Comparison of ENCODE assay signal across 26 cellular contexts in genomic region chr12:102052192-102053061, GRCh38. TPM values are rescaled to one million over a fixed set of nuclear protein-coding genes. Genes with fewer than 3 reads are reported as not detected.
DNase-seq lines count a peak whose midpoint lies in the region; ATAC-seq, FAIRE-seq and TF ChIP-seq lines count a peak whose summit lies in the region.
"Had no signal": no experiment of that assay in that cellular context is flagged by ENCODE, and none has a peak within 500 bp of the region (broad histone marks: within the 10 kb centered on the region; RNA-seq: fewer than 3 reads in every experiment).

No MANE protein-coding gene starts in this region.

- TF ChIP-seq POLR2A in K562 (conservative IDR thresholded peaks at IDR 0.05), result no peak

- H3K9me3 Mint-ChIP-seq in naive thymus-derived CD4-positive, alpha-beta T cell, result no peaks in the 10 kb centered on the region
- H3K9me3 Mint-ChIP-seq: dendritic cell treated with granulocyte-macrophage colony-stimulating factor and Interleukin-4, amounts not matched to agents 40 ng/mL and 50 ng/mL, for 4 days had no signal

- no peak overlapping the region for H2AFZ ChIP-seq in K562 (ENCODE audit: low read depth, low read length)
- H2AFZ ChIP-seq in PC-3 (ENCODE audit: low read length), result no peak overlapping the region

- H3K9ac ChIP-seq in K562 (ENCODE audit: insufficient read depth in 1 of 2, low read depth in 2 of 2, low read length in 2 of 2), result peak overlapping the region in 1 of 2 experiments; percentile 65; a peak in 2 of 4 replicates
- no peak overlapping the region for H3K9ac ChIP-seq in PC-3 (ENCODE audit: low read length)

- in situ Hi-C loops in K562 (cut with MboI), result no loop called here

- H3K4me2 ChIP-seq in K562 (ENCODE audit: insufficient read depth, low read length), result no peak overlapping the region
- H3K4me2 ChIP-seq in PC-3 (ENCODE audit: low read length), result no peak overlapping the region
- H3K4me2 ChIP-seq: A549 had no signal

- peak in 1 of 3 donors; percentile 29 for DNase-seq in right cardiac atrium
- no peak for DNase-seq in left ventricle myocardium inferior
- DNase-seq in K562 (ENCODE audit: extremely low read depth in 1 of 4, low spot score in 3 of 4), result no peak
- DNase-seq in naive thymus-derived CD4-positive, alpha-beta T cell, result no peak
- peak in 1 of 2 donors; percentile 51 for DNase-seq in aorta
- DNase-seq in activated T-cell treated with anti-CD3 and anti-CD28 coated beads, Interleukin-2, amount 50 U/mL, for 1 hour, result no peak
- DNase-seq in activated naive CD4-positive, alpha-beta T cell treated with anti-CD3 and anti-CD28 coated beads, Interleukin-2, amount 50 U/mL, for 16 hours, result no peak
- no peak for DNase-seq in PC-3
- DNase-seq: activated CD4-positive, alpha-beta T cell treated with anti-CD3 and anti-CD28 coated beads, Interleukin-2, amount 50 U/mL, for 48 hours; activated CD4-positive, CD25-positive, alpha-beta regulatory T cell; activated naive CD4-positive, alpha-beta T cell; anterior cingulate cortex; EL; KG1; MV-4-11; NCI-H1694; NCI-H2171 treated with DMSO at 0.1 percent for 48 hours; NCI-H69; small intestine; stimulated activated naive CD4-positive, alpha-beta T cell had no signal

- H3K36me3 ChIP-seq in left ventricle myocardium inferior (peaks cover 80% of the 10 kb centered on the region), K562 (ENCODE audit: control insufficient read depth, insufficient read depth, low read length) (0 out of 3 replicates have a peak, but pooled peaks cover 3% of the 10 kb centered on the region), aorta (ENCODE audit: control insufficient read depth in 1 of 2, insufficient read depth in 2 of 2, low read length in 1 of 2) (peaks cover 2 to 3% of the 10 kb centered on the region in 2 donors), PC-3 (ENCODE audit: low read depth, low read length) (no peaks in the 10 kb centered on the region)
- H3K36me3 ChIP-seq in naive thymus-derived CD4-positive, alpha-beta T cell (ENCODE audit: control insufficient read depth in 2 of 3, insufficient read depth in 3 of 3, low read length in 3 of 3), result peaks cover 4 to 51% (median 20%) of the 10 kb centered on the region in 3 experiments

- H3K4me1 Mint-ChIP-seq in naive thymus-derived CD4-positive, alpha-beta T cell, result peaks cover 21 to 49% (median 38%) of the 10 kb centered on the region in 7 donors

- peak; percentile 46 to 55 for ATAC-seq in right cardiac atrium
- ATAC-seq in K562, result peak; percentile 61
- peak; percentile 31 for ATAC-seq in naive thymus-derived CD4-positive, alpha-beta T cell
- ATAC-seq in aorta (ENCODE audit: low FRiP score), result peak; percentile 33
- no peak for ATAC-seq in PC-3
- ATAC-seq: SK-N-SH treated with all-trans-retinoic acid at 6 μM for 48 hours had no signal

- H4K20me1 ChIP-seq in K562 (replicated peaks; ENCODE audit: control insufficient read depth, insufficient read depth, low read length), result no peaks in the 10 kb centered on the region
- no peaks in the 10 kb centered on the region for H4K20me1 ChIP-seq in PC-3 (ENCODE audit: low read length)

- H3K9me1 ChIP-seq in K562 (ENCODE audit: control insufficient read depth, insufficient read depth, low read length), result no peaks in the 10 kb centered on the region

- no peaks in the 10 kb centered on the region for H3K79me2 ChIP-seq in K562 (ENCODE audit: control insufficient read depth, insufficient read depth, low read length)
- no peaks in the 10 kb centered on the region for H3K79me2 ChIP-seq in PC-3 (ENCODE audit: low read length)

- 97% methylated on average over 4 of the region's 4 CpGs for WGBS in right cardiac atrium
- 77% methylated on average over 3 of the region's 4 CpGs for WGBS in K562 (ENCODE audit: insufficient coverage, low coverage, missing lambda C conversion rate)
- 96 to 97% methylated on average over 4 of the region's 4 CpGs for WGBS in aorta, 2 donors

- TF ChIP-seq EP300 in K562 (IDR thresholded peaks at IDR 0.05; ENCODE audit: low read length), result no peak

- H3K36me3 Mint-ChIP-seq in naive thymus-derived CD4-positive, alpha-beta T cell, result peaks cover 8 to 59% (median 46%) of the 10 kb centered on the region in 5 donors

- FAIRE-seq in K562 (lab: Jason Lieb, UNC), result no peak
- FAIRE-seq: A549, GM18507, small intestine had no signal

- POLR2A ChIA-PET in K562 (lab: Yijun Ruan, JAX) (no interaction called here), PC-3 (lab: Charles Lee; ENCODE audit: unreplicated experiment) (no interaction called here)
- POLR2A ChIA-PET in naive thymus-derived CD4-positive, alpha-beta T cell (lab: Charles Lee), result interaction anchor here (0.6 kb wide), 1 partner anchor 9 kb away, joined by 3 read pairs; no protein-coding TSS in a partner anchor

- intact Hi-C loops in right cardiac atrium (cut with DNase I), result no loop called here
- intact Hi-C loops in left ventricle myocardium inferior (cut with micrococcal nuclease), result no loop called here
- intact Hi-C loops in K562 (cut with micrococcal nuclease), result no loop called here
- intact Hi-C loops in naive thymus-derived CD4-positive, alpha-beta T cell (cut with micrococcal nuclease), result no loop called here
- intact Hi-C loops in aorta (cut with DNase I), result no loop called here
- intact Hi-C loops in PC-3 (cut with micrococcal nuclease), result no loop called here

- H3K4me3 ChIP-seq in right cardiac atrium (ENCODE audit: low read length) (no peak overlapping the region), left ventricle myocardium inferior (no peak overlapping the region), K562 (no peak overlapping the region), aorta (ENCODE audit: low read length in 2 of 2) (no peak overlapping the region), PC-3 (ENCODE audit: low read length) (no peak overlapping the region)
- H3K4me3 ChIP-seq in naive thymus-derived CD4-positive, alpha-beta T cell (ENCODE audit: low read length), result no peak overlapping the region
- H3K4me3 ChIP-seq: A549, heart left ventricle, tibial nerve had no signal

- H3K4me3 Mint-ChIP-seq in naive thymus-derived CD4-positive, alpha-beta T cell, result no peak overlapping the region
- H3K4me3 Mint-ChIP-seq: dendritic cell treated with granulocyte-macrophage colony-stimulating factor and Interleukin-4, amounts not matched to agents 40 ng/mL and 50 ng/mL, for 4 days had no signal

- no peak for TF ChIP-seq RAD21 in K562 (CRISPR knock-in tag; conservative IDR thresholded peaks at IDR 0.05 in 1 of 2, IDR thresholded peaks at IDR 0.05 in 1 of 2)

- BruUV-seq in K562 (replicated peaks; lab: Mats Ljungman, UMichigan), result no TSS peak
- no TSS peak for BruUV-seq in PC-3 (replicated peaks; lab: Mats Ljungman, UMichigan)

- H3K9me3 ChIP-seq in right cardiac atrium (ENCODE audit: control insufficient read depth, low read length) (no peaks in the 10 kb centered on the region), left ventricle myocardium inferior (replicated peaks) (no peaks in the 10 kb centered on the region), K562 (replicated peaks; ENCODE audit: control insufficient read depth, insufficient read depth, low read depth, low read length) (no peaks in the 10 kb centered on the region), aorta (ENCODE audit: control insufficient read depth, low read length) (no peaks in the 10 kb centered on the region), PC-3 (ENCODE audit: low read length) (no peaks in the 10 kb centered on the region)
- no peaks in the 10 kb centered on the region for H3K9me3 ChIP-seq in naive thymus-derived CD4-positive, alpha-beta T cell (ENCODE audit: control insufficient read depth in 2 of 3, low read length in 3 of 3)
- H3K9me3 ChIP-seq: A549, heart left ventricle, tibial nerve had no signal

- H3K27ac ChIP-seq in right cardiac atrium (ENCODE audit: low read length) (no peak overlapping the region), left ventricle myocardium inferior (replicated peaks) (no peak overlapping the region), K562 (ENCODE audit: extremely low read depth, low read depth, low read length) (no peak overlapping the region), aorta (ENCODE audit: low read depth in 1 of 2, low read length in 2 of 2) (no peak overlapping the region), PC-3 (ENCODE audit: low read length) (no peak overlapping the region)
- H3K27ac ChIP-seq in naive thymus-derived CD4-positive, alpha-beta T cell (ENCODE audit: low read depth, low read length), result no peak overlapping the region
- H3K27ac ChIP-seq: A549, heart left ventricle, tibial nerve had no signal

- H3K27me3 ChIP-seq in right cardiac atrium (ENCODE audit: control insufficient read depth, insufficient read depth) (no peaks in the 10 kb centered on the region), left ventricle myocardium inferior (ENCODE audit: low read depth) (no peaks in the 10 kb centered on the region), K562 (ENCODE audit: control insufficient read depth in 2 of 2, insufficient read depth in 2 of 2, low read length in 2 of 2) (no peaks in the 10 kb centered on the region), aorta (ENCODE audit: control insufficient read depth in 1 of 2, insufficient read depth in 2 of 2, low read length in 1 of 2) (no peaks in the 10 kb centered on the region), PC-3 (ENCODE audit: low read length) (no peaks in the 10 kb centered on the region)
- H3K27me3 ChIP-seq in naive thymus-derived CD4-positive, alpha-beta T cell (ENCODE audit: control insufficient read depth in 2 of 2, insufficient read depth in 2 of 2, low read length in 2 of 2), result no peaks in the 10 kb centered on the region
- H3K27me3 ChIP-seq: heart left ventricle, tibial nerve had no signal

- H3F3A ChIP-seq in PC-3 (ENCODE audit: low read length, unreplicated experiment), result no peaks in the 10 kb centered on the region

- H3K27ac Mint-ChIP-seq in naive thymus-derived CD4-positive, alpha-beta T cell, result peak overlapping the region in 1 of 9 donors; percentile 77
- H3K27ac Mint-ChIP-seq: dendritic cell treated with granulocyte-macrophage colony-stimulating factor and Interleukin-4, amounts not matched to agents 40 ng/mL and 50 ng/mL, for 4 days had no signal

- H3K4me1 ChIP-seq in right cardiac atrium (ENCODE audit: control insufficient read depth, insufficient read depth, low read length) (no peaks in the 10 kb centered on the region), left ventricle myocardium inferior (no peaks in the 10 kb centered on the region), K562 (replicated peaks in 1 of 2; ENCODE audit: control insufficient read depth in 2 of 2, insufficient read depth in 2 of 2, low read length in 2 of 2) (peaks cover 0 to 3% of the 10 kb centered on the region in 2 experiments; a peak in 1 of 5 replicates), aorta (ENCODE audit: control insufficient read depth in 1 of 2, insufficient read depth in 2 of 2, low read length in 2 of 2) (no peaks in the 10 kb centered on the region), PC-3 (ENCODE audit: insufficient read depth, low read length) (no peaks in the 10 kb centered on the region)
- H3K4me1 ChIP-seq in naive thymus-derived CD4-positive, alpha-beta T cell (ENCODE audit: control insufficient read depth in 2 of 2, insufficient read depth in 2 of 2, low read length in 2 of 2), result peaks cover 0 to 4% of the 10 kb centered on the region in 2 donors
- H3K4me1 ChIP-seq: A549, tibial nerve had no signal

- no peaks in the 10 kb centered on the region for H3K27me3 Mint-ChIP-seq in naive thymus-derived CD4-positive, alpha-beta T cell
- H3K27me3 Mint-ChIP-seq: dendritic cell treated with granulocyte-macrophage colony-stimulating factor and Interleukin-4, amounts not matched to agents 40 ng/mL and 50 ng/mL, for 4 days had no signal

- no peak for TF ChIP-seq CTCF in left ventricle myocardium inferior (IDR thresholded peaks at IDR 0.05; ENCODE audit: borderline replicate concordance)
- TF ChIP-seq CTCF in K562 (IDR thresholded peaks at IDR 0.05 in 2 of 3, conservative IDR thresholded peaks at IDR 0.05 in 1 of 3; ENCODE audit: insufficient read depth in 2 of 3, low read depth in 1 of 3, low read length in 3 of 3), result 0 out of 6 replicates have a peak, but pooled peaks of 1 of the 3 experiments have one; percentile 4
- no peak for TF ChIP-seq CTCF in PC-3 (conservative IDR thresholded peaks at IDR 0.05; ENCODE audit: low read depth, low read length)

- H3K9me2 ChIP-seq in PC-3 (replicated peaks; ENCODE audit: low read length), result no peaks in the 10 kb centered on the region

- CTCF ChIA-PET in K562 (lab: Yijun Ruan, JAX; ENCODE audit: low intra/inter-chr PET ratio) (no interaction called here), PC-3 (lab: Charles Lee) (no interaction called here)
- CTCF ChIA-PET in naive thymus-derived CD4-positive, alpha-beta T cell (lab: Charles Lee), result no interaction called here

RNA-seq across cellular contexts. Expression of gene WASHC3, which starts 9.4 kb away (rescaled TPM):
- 10 to 100 TPM; 35.3 to 43.7 (median 36.7) TPM for total RNA-seq in right cardiac atrium
- 57.7 TPM for polyA plus RNA-seq in right cardiac atrium
- total RNA-seq in left ventricle myocardium inferior, result 37.2 TPM
- total RNA-seq in K562 (2011; cell fraction: chromatin; rRNA removed; ENCODE audit: low replicate concordance), result 5.7 and 16.7 TPM in 2 replicates
- total RNA-seq in K562 (2011; cell fraction: nucleolus; rRNA removed), result 5.0 and 6.8 TPM in 2 replicates
- total RNA-seq in K562 (2011; cell fraction: nucleoplasm; rRNA removed), result 4.5 and 9.2 TPM in 2 replicates
- 19.7 and 22.9 TPM in 2 replicates for total RNA-seq in K562 (2014; rRNA removed)
- total RNA-seq in K562 (2014; rRNA removed; fragmentation: Illumina TruSeq; extraction: Trizol), result 27.5 and 33.4 TPM in 2 replicates
- total RNA-seq in K562 (2015; rRNA removed; fragmentation: Illumina TruSeq; extraction: Trizol), result 32.1 and 35.1 TPM in 2 replicates
- 14.1 and 14.3 TPM in 2 replicates for total RNA-seq in K562 (2021)
- 43.5 and 52.9 TPM in 2 replicates for polyA plus RNA-seq in K562 (2011; rRNA removed)
- 18.9 and 23.4 TPM in 2 replicates for polyA plus RNA-seq in K562 (2011; cell fraction: cytosol; rRNA removed)
- polyA plus RNA-seq in K562 (2011; cell fraction: nucleus; rRNA removed), result 12.5 and 15.6 TPM in 2 replicates
- 26.8 and 34.3 TPM in 2 replicates for polyA plus RNA-seq in K562 (2012)
- polyA plus RNA-seq in K562 (2014; fragmentation: Illumina TruSeq; extraction: Trizol), result 49.3 and 54.4 TPM in 2 replicates
- polyA plus RNA-seq in K562 (2014; fragmentation: Nextera tagmentation; extraction: Ambion mirVana), result 10 to 100 TPM; 67.9 to 74.9 TPM
- polyA plus RNA-seq in K562 (2014; rRNA removed), result 28.3 and 33.8 TPM in 2 replicates
- polyA minus RNA-seq in K562 (2011; rRNA and poly(A)+ RNA removed), result 23.2 and 27.8 TPM in 2 replicates
- polyA minus RNA-seq in K562 (2011; cell fraction: cytosol; rRNA and poly(A)+ RNA removed), result 14.1 and 14.6 TPM in 2 replicates
- 7.1 and 15.3 TPM in 2 replicates for polyA minus RNA-seq in K562 (2011; cell fraction: nucleus; rRNA and poly(A)+ RNA removed)
- total RNA-seq in naive thymus-derived CD4-positive, alpha-beta T cell, result 10 to 100 TPM; 32.8 to 59.6 (median 49.6) TPM
- polyA plus RNA-seq in naive thymus-derived CD4-positive, alpha-beta T cell, result 10 to 100 TPM; 76.3 to 87.9 TPM
- 10 to 100 TPM; 36.9 to 57.4 TPM for total RNA-seq in aorta
- 10 to 100 TPM; 62.0 to 70.7 TPM for polyA plus RNA-seq in aorta
- total RNA-seq in PC-3 (2014; rRNA removed), result 24.9 and 34.4 TPM in 2 replicates
